ENCODE assay signal across 1 cellular context in the genomic region with DNA sequence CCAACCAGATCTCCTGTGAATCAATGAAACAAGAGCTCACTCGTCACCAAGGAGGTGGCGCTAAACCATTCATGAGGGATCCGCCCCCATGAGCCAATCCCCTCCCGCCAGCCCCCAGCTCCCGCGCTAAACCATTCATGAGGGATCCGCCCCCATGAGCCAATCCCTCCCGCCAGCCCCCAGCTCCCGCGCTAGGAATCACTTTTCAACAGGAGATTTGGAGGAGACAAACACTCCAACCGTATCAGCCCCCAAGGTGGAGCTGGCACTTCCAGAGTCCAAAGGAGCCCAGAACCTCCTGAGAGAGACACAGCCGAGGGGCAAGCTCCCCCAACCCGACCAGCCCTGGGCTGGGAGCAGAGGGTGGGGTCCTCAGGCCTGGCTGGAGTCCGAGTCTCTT.
TF ChIP-seq lines count a peak whose summit lies in the region.

No MANE protein-coding gene starts in this region.

TF ChIP-seq in H1, 55 proteins besides CTCF, POLR2A, EP300 and RAD21:
- TF ChIP-seq HDAC6 (IDR thresholded peaks at IDR 0.05; ENCODE audit: low read depth, low read length) (no peak), EGR1 (IDR thresholded peaks at IDR 0.05; ENCODE audit: borderline replicate concordance, low read depth, low read length) (no peak), TAF1 (IDR thresholded peaks at IDR 0.05; ENCODE audit: low read depth, low read length) (peak; percentile 40; the same call in 1 of the 2 replicates), TEAD4 (IDR thresholded peaks at IDR 0.05; ENCODE audit: low read depth, low read length) (no peak), SIN3A (conservative IDR thresholded peaks at IDR 0.05 in 1 of 2, IDR thresholded peaks at IDR 0.05 in 1 of 2; ENCODE audit: low read depth in 1 of 2, low read length in 2 of 2) (no peak), SP4 (IDR thresholded peaks at IDR 0.05; ENCODE audit: low read length) (no peak), TBP (IDR thresholded peaks at IDR 0.05; ENCODE audit: low read depth, low read length) (0 out of 2 replicates have a peak, but pooled peaks have one; percentile 2), BACH1 (IDR thresholded peaks at IDR 0.05; ENCODE audit: low read length) (no peak), RBBP5 (IDR thresholded peaks at IDR 0.05; ENCODE audit: borderline replicate concordance, low read depth, low read length) (0 out of 2 replicates have a peak, but pooled peaks have one; percentile 20), NRF1 (IDR thresholded peaks at IDR 0.05; ENCODE audit: low read depth, low read length) (no peak), CBX8 (IDR thresholded peaks at IDR 0.05; ENCODE audit: borderline replicate concordance, low read depth, low read length) (no peak), PHF8 (conservative IDR thresholded peaks at IDR 0.05; ENCODE audit: low read depth, low read length) (no peak), SIX5 (IDR thresholded peaks at IDR 0.05; ENCODE audit: low read depth, low read length) (no peak), CHD2 (IDR thresholded peaks at IDR 0.05; ENCODE audit: low read length) (no peak), SP2 (IDR thresholded peaks at IDR 0.05; ENCODE audit: low read length) (no peak), CREB1 (IDR thresholded peaks at IDR 0.05) (peak; percentile 23; the same call in 1 of the 2 replicates), POU5F1 (IDR thresholded peaks at IDR 0.05; ENCODE audit: low read depth, low read length) (no peak), RNF2 (IDR thresholded peaks at IDR 0.05; ENCODE audit: borderline replicate concordance, low read depth, low read length, missing control alignments, poor library complexity, severe bottlenecking) (no peak), CTBP2 (IDR thresholded peaks at IDR 0.05; ENCODE audit: borderline replicate concordance, insufficient read depth, insufficient read length, low read length) (no peak), FOSL1 (IDR thresholded peaks at IDR 0.05; ENCODE audit: insufficient read depth, low read depth, low read length) (no peak), GTF2F1 (IDR thresholded peaks at IDR 0.05; ENCODE audit: borderline replicate concordance, low read depth, low read length) (no peak), MAFK (IDR thresholded peaks at IDR 0.05; ENCODE audit: low read depth, low read length) (no peak), CEBPB (IDR thresholded peaks at IDR 0.05; ENCODE audit: low read depth, low read length) (no peak)
- TF ChIP-seq, protein P1, sequence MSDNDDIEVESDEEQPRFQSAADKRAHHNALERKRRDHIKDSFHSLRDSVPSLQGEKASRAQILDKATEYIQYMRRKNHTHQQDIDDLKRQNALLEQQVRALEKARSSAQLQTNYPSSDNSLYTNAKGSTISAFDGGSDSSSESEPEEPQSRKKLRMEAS (IDR thresholded peaks at IDR 0.05), result no peak
- TF ChIP-seq, protein P2, sequence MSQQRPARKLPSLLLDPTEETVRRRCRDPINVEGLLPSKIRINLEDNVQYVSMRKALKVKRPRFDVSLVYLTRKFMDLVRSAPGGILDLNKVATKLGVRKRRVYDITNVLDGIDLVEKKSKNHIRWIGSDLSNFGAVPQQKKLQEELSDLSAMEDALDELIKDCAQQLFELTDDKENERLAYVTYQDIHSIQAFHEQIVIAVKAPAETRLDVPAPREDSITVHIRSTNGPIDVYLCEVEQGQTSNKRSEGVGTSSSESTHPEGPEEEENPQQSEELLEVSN (IDR thresholded peaks at IDR 0.05), result peak; percentile 62
- TF ChIP-seq, protein P3, sequence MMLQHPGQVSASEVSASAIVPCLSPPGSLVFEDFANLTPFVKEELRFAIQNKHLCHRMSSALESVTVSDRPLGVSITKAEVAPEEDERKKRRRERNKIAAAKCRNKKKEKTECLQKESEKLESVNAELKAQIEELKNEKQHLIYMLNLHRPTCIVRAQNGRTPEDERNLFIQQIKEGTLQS (IDR thresholded peaks at IDR 0.05; ENCODE audit: insufficient read depth, low read depth, low read length), result no peak
- TF ChIP-seq, protein P4, sequence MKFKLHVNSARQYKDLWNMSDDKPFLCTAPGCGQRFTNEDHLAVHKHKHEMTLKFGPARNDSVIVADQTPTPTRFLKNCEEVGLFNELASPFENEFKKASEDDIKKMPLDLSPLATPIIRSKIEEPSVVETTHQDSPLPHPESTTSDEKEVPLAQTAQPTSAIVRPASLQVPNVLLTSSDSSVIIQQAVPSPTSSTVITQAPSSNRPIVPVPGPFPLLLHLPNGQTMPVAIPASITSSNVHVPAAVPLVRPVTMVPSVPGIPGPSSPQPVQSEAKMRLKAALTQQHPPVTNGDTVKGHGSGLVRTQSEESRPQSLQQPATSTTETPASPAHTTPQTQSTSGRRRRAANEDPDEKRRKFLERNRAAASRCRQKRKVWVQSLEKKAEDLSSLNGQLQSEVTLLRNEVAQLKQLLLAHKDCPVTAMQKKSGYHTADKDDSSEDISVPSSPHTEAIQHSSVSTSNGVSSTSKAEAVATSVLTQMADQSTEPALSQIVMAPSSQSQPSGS (IDR thresholded peaks at IDR 0.05; ENCODE audit: low read length), result no peak
